In the genomic region with DNA sequence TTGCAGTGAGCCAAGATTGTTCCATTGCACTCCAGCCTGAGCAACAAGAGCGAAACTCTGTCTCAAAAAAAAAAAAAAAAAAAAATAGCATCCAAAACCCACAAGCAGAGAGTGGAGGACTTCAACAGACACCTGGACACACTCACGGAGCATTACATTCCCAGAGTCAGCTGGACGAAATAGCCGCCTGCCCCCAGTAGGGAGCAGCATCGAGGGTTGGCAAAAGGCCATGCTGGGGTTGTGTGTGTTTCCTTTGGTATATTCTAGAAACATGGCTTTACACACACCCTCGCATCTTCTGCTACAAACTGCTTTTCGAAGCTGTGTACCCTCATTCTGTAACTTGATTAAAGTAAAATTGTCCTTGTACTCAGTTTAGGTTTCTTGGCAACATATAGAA, we compare ENCODE assay signal across 8 cellular contexts. TPM values are rescaled to one million over a fixed set of nuclear protein-coding genes. Genes with fewer than 3 reads are reported as not detected.
A peak's percentile ranks its signal among the peaks of the same experiment; 100 is the strongest.
DNase-seq lines count a peak whose midpoint lies in the region; ATAC-seq lines count a peak whose summit lies in the region.

No MANE protein-coding gene starts in this region.

- ATAC-seq in T-helper 17 cell, result peak; percentile 34
- ATAC-seq in GM18502 (IDR thresholded peaks at IDR 0.05; ENCODE audit: poor library complexity, unreplicated experiment), result no peak
- no peak for ATAC-seq in HG02970 (IDR thresholded peaks at IDR 0.05; ENCODE audit: low FRiP score, unreplicated experiment)

- no peaks in the 10 kb centered on the region for H3K36me3 Mint-ChIP-seq in T-helper 17 cell (ENCODE audit: low read depth)
- peaks cover 4% of the 10 kb centered on the region for H3K36me3 Mint-ChIP-seq in activated T-helper 2 cell treated with anti-CD3 and anti-CD28 coated beads, Interferon-gamma antibody, Interleukin-2, Interleukin-4, amounts not matched to agents 10 μg/mL and 5 μg/mL and 100 μg/mL, durations not matched to agents 14 hours and 24 hours and 36 hours (ENCODE audit: low read depth)

- intact Hi-C loops in activated T-helper 2 cell treated with anti-CD3 and anti-CD28 coated beads, Interferon-gamma antibody, Interleukin-2, Interleukin-4, amounts not matched to agents 10 μg/mL and 5 μg/mL and 100 μg/mL, durations not matched to agents 14 hours and 24 hours and 36 hours (cut with micrococcal nuclease), result no loop called here

- H3K27me3 Mint-ChIP-seq in T-helper 17 cell, result no peaks in the 10 kb centered on the region
- no peaks in the 10 kb centered on the region for H3K27me3 Mint-ChIP-seq in activated T-helper 2 cell treated with anti-CD3 and anti-CD28 coated beads, Interferon-gamma antibody, Interleukin-2, Interleukin-4, amounts not matched to agents 10 μg/mL and 5 μg/mL and 100 μg/mL, durations not matched to agents 14 hours and 24 hours and 36 hours (ENCODE audit: low read depth)

- peaks cover 39% of the 10 kb centered on the region for H3K4me1 Mint-ChIP-seq in T-helper 17 cell
- peaks cover 35% of the 10 kb centered on the region for H3K4me1 Mint-ChIP-seq in activated T-helper 2 cell treated with anti-CD3 and anti-CD28 coated beads, Interferon-gamma antibody, Interleukin-2, Interleukin-4, amounts not matched to agents 10 μg/mL and 5 μg/mL and 100 μg/mL, durations not matched to agents 14 hours and 24 hours and 36 hours (ENCODE audit: low read depth)

- H3K27ac Mint-ChIP-seq in T-helper 17 cell, result peak overlapping the region; percentile 91
- H3K27ac Mint-ChIP-seq in activated T-helper 2 cell treated with anti-CD3 and anti-CD28 coated beads, Interferon-gamma antibody, Interleukin-2, Interleukin-4, amounts not matched to agents 10 μg/mL and 5 μg/mL and 100 μg/mL, durations not matched to agents 14 hours and 24 hours and 36 hours, result no peak overlapping the region

- no peak overlapping the region for H3K4me3 Mint-ChIP-seq in T-helper 17 cell
- no peak overlapping the region for H3K4me3 Mint-ChIP-seq in activated T-helper 2 cell treated with anti-CD3 and anti-CD28 coated beads, Interferon-gamma antibody, Interleukin-2, Interleukin-4, amounts not matched to agents 10 μg/mL and 5 μg/mL and 100 μg/mL, durations not matched to agents 14 hours and 24 hours and 36 hours (ENCODE audit: low read depth)

- no peaks in the 10 kb centered on the region for H3K9me3 Mint-ChIP-seq in activated T-helper 2 cell treated with anti-CD3 and anti-CD28 coated beads, Interferon-gamma antibody, Interleukin-2, Interleukin-4, amounts not matched to agents 10 μg/mL and 5 μg/mL and 100 μg/mL, durations not matched to agents 14 hours and 24 hours and 36 hours

- H3K9me3 ChIP-seq in T-helper 17 cell (ENCODE audit: control insufficient read depth, low read length, poor library complexity, severe bottlenecking), result no peaks in the 10 kb centered on the region

- DNase-seq in activated gamma-delta T cell treated with Interleukin-2 at 50 U/mL for 16 hours (peak; percentile 41), activated gamma-delta T cell (lab: John Stamatoyannopoulos, UW) (no peak), T-helper 17 cell (peak in 1 of 3 donors; percentile 29), cerebellum (ENCODE audit: low spot score) (peak; percentile 34), myocyte (ENCODE audit: low read depth) (peak; percentile 48)
- DNase-seq in activated T-helper 2 cell treated with anti-CD3 and anti-CD28 coated beads, Interferon-gamma antibody, Interleukin-2, Interleukin-4, amounts not matched to agents 10 μg/mL and 5 μg/mL and 100 μg/mL, durations not matched to agents 14 hours and 24 hours and 36 hours (ENCODE audit: low spot score), result no peak

RNA-seq across cellular contexts. Expression of a gene that starts 5.3 kb away (rescaled TPM):
- total RNA-seq in T-helper 17 cell (10 to 100 TPM; 57.2 to 88.5 TPM), cerebellum (8.0 TPM), myocyte (0.99 and 1.2 TPM in 2 replicates)
- 0.19 TPM for polyA plus RNA-seq in myocyte (2012)
- 3.9 and 4.5 TPM in 2 replicates for total RNA-seq in activated T-helper 2 cell treated with anti-CD3 and anti-CD28 coated beads, Interferon-gamma antibody, Interleukin-2, Interleukin-4, amounts not matched to agents 10 μg/mL and 5 μg/mL and 100 μg/mL, durations not matched to agents 14 hours and 24 hours and 36 hours

RNA-seq across cellular contexts. Expression of a gene that starts 54.9 kb away (rescaled TPM):
- 10 to 100 TPM; 16.7 to 17.4 TPM for total RNA-seq in T-helper 17 cell
- 22.0 TPM for total RNA-seq in cerebellum
- 60.1 and 72.0 TPM in 2 replicates for total RNA-seq in myocyte
- polyA plus RNA-seq in myocyte (2012), result 34.0 TPM
- 44.3 and 44.8 TPM in 2 replicates for total RNA-seq in activated T-helper 2 cell treated with anti-CD3 and anti-CD28 coated beads, Interferon-gamma antibody, Interleukin-2, Interleukin-4, amounts not matched to agents 10 μg/mL and 5 μg/mL and 100 μg/mL, durations not matched to agents 14 hours and 24 hours and 36 hours

Comparison
In these comparisons a context has a peak if more than half of its experiments do, and no peak if none do; other contexts are left out.
1. DNase-seq: peak in activated gamma-delta T cell treated with Interleukin-2 at 50 U/mL for 16 hours (single experiment), cerebellum (single experiment) and myocyte (single experiment); none in activated gamma-delta T cell (single experiment) and activated T-helper 2 cell treated with anti-CD3 and anti-CD28 coated beads, Interferon-gamma antibody, Interleukin-2, Interleukin-4, amounts not matched to agents 10 μg/mL and 5 μg/mL and 100 μg/mL, durations not matched to agents 14 hours and 24 hours and 36 hours (single experiment).